ENCODE assay signal across 20 cellular contexts in genomic region chr3:195777975-195778374, GRCh38. TPM values are rescaled to one million over a fixed set of nuclear protein-coding genes. Genes with fewer than 3 reads are reported as not detected.
DNase-seq lines count a peak whose midpoint lies in the region; ATAC-seq and TF ChIP-seq lines count a peak whose summit lies in the region.
"Had no signal": no experiment of that assay in that cellular context is flagged by ENCODE, and none has a peak within 500 bp of the region (broad histone marks: within the 10 kb centered on the region; RNA-seq: fewer than 3 reads in every experiment).

No MANE protein-coding gene starts in this region.

- H3K27me3 ChIP-seq in mucosa of rectum (ENCODE audit: control insufficient read depth in 2 of 2, insufficient read depth in 2 of 2, low read length in 2 of 2), result no peaks in the 10 kb centered on the region
- no peaks in the 10 kb centered on the region for H3K27me3 ChIP-seq in aorta (ENCODE audit: control insufficient read depth in 1 of 2, insufficient read depth in 2 of 2, low read length in 1 of 2)
- H3K27me3 ChIP-seq: MG63 had no signal

- no peak overlapping the region for H3K4me3 Mint-ChIP-seq in activated naive CD8-positive, alpha-beta T cell treated with anti-CD3 and anti-CD28 coated beads for 36 hours
- no peak overlapping the region for H3K4me3 Mint-ChIP-seq in activated naive CD8-positive, alpha-beta T cell treated with anti-CD3 and anti-CD28 coated beads, Interleukin-2, amount 50 U/mL, for 24 hours
- no peak overlapping the region for H3K4me3 Mint-ChIP-seq in activated T-helper 17 cell treated with anti-CD3 and anti-CD28 coated beads, Interleukin-2, amount 50 U/mL, for 72 hours
- H3K4me3 Mint-ChIP-seq: CD14-positive monocyte had no signal

- H3K36me3 Mint-ChIP-seq in activated naive CD8-positive, alpha-beta T cell treated with anti-CD3 and anti-CD28 coated beads for 36 hours, result peaks cover 28% of the 10 kb centered on the region
- H3K36me3 Mint-ChIP-seq in activated naive CD8-positive, alpha-beta T cell treated with anti-CD3 and anti-CD28 coated beads, Interleukin-2, amount 50 U/mL, for 24 hours (ENCODE audit: low read depth), result peaks cover 11% of the 10 kb centered on the region
- H3K36me3 Mint-ChIP-seq in activated T-helper 17 cell treated with anti-CD3 and anti-CD28 coated beads, Interleukin-2, amount 50 U/mL, for 72 hours (ENCODE audit: low read depth), result no peaks in the 10 kb centered on the region
- H3K36me3 Mint-ChIP-seq: CD14-positive monocyte had no signal

- CTCF ChIA-PET in GM10248 (lab: Yijun Ruan, JAX), result no interaction called here

- peaks cover 0 to 2% of the 10 kb centered on the region in 2 donors for H3K9me3 ChIP-seq in mucosa of rectum (ENCODE audit: control insufficient read depth in 2 of 2, low read length in 2 of 2)
- no peaks in the 10 kb centered on the region for H3K9me3 ChIP-seq in aorta (ENCODE audit: control insufficient read depth, low read length)
- H3K9me3 ChIP-seq: MG63 had no signal

- peaks cover 35 to 49% of the 10 kb centered on the region in 2 donors for H3K36me3 ChIP-seq in mucosa of rectum (ENCODE audit: control insufficient read depth in 2 of 2, insufficient read depth in 2 of 2, low read length in 2 of 2)
- no peaks in the 10 kb centered on the region for H3K36me3 ChIP-seq in aorta (ENCODE audit: control insufficient read depth in 1 of 2, insufficient read depth in 2 of 2, low read length in 1 of 2)
- H3K36me3 ChIP-seq: MG63 had no signal

- H3K9ac ChIP-seq in mucosa of rectum (ENCODE audit: low read depth in 1 of 2, low read length in 2 of 2), result no peak overlapping the region

- no peak for ATAC-seq in activated naive CD8-positive, alpha-beta T cell treated with anti-CD3 and anti-CD28 coated beads, Interleukin-2, amount 50 U/mL, for 24 hours
- no peak for ATAC-seq in activated T-helper 17 cell treated with anti-CD3 and anti-CD28 coated beads, Interleukin-2, amount 50 U/mL, for 72 hours (replicated peaks)
- ATAC-seq in aorta (ENCODE audit: low FRiP score) (no peak), sciatic nerve (no peak)
- ATAC-seq: PC-3 had no signal

- 81 to 82% methylated on average over 11 of the region's 11 CpGs for WGBS in aorta, 2 donors

- no peaks in the 10 kb centered on the region for H3K4me1 ChIP-seq in mucosa of rectum (ENCODE audit: control insufficient read depth in 2 of 2, insufficient read depth in 2 of 2, low read length in 2 of 2)
- H3K4me1 ChIP-seq in aorta (ENCODE audit: control insufficient read depth in 1 of 2, insufficient read depth in 2 of 2, low read length in 2 of 2), result no peaks in the 10 kb centered on the region

- H3K4me3 ChIP-seq in mucosa of rectum (ENCODE audit: low read length in 2 of 2) (no peak overlapping the region), aorta (ENCODE audit: low read length in 2 of 2) (no peak overlapping the region)
- H3K4me3 ChIP-seq: MG63 had no signal

- no peaks in the 10 kb centered on the region for H3K27me3 Mint-ChIP-seq in activated naive CD8-positive, alpha-beta T cell treated with anti-CD3 and anti-CD28 coated beads for 36 hours
- no peaks in the 10 kb centered on the region for H3K27me3 Mint-ChIP-seq in activated naive CD8-positive, alpha-beta T cell treated with anti-CD3 and anti-CD28 coated beads, Interleukin-2, amount 50 U/mL, for 24 hours
- no peaks in the 10 kb centered on the region for H3K27me3 Mint-ChIP-seq in activated T-helper 17 cell treated with anti-CD3 and anti-CD28 coated beads, Interleukin-2, amount 50 U/mL, for 72 hours

- POLR2A ChIA-PET in GM10248 (lab: Yijun Ruan, JAX), result no interaction called here

- H3K4me1 Mint-ChIP-seq in activated naive CD8-positive, alpha-beta T cell treated with anti-CD3 and anti-CD28 coated beads for 36 hours, result peaks cover 4% of the 10 kb centered on the region
- H3K4me1 Mint-ChIP-seq in activated naive CD8-positive, alpha-beta T cell treated with anti-CD3 and anti-CD28 coated beads, Interleukin-2, amount 50 U/mL, for 24 hours, result peaks cover 15% of the 10 kb centered on the region
- peaks cover 36% of the 10 kb centered on the region for H3K4me1 Mint-ChIP-seq in activated T-helper 17 cell treated with anti-CD3 and anti-CD28 coated beads, Interleukin-2, amount 50 U/mL, for 72 hours
- H3K4me1 Mint-ChIP-seq: CD14-positive monocyte had no signal

- no peak for TF ChIP-seq CTCF in GM10248 (IDR thresholded peaks at IDR 0.05; ENCODE audit: control extremely low read depth, extremely low read depth, low read depth, missing control alignments)

- peaks cover 37% of the 10 kb centered on the region for H3K9me3 Mint-ChIP-seq in activated naive CD8-positive, alpha-beta T cell treated with anti-CD3 and anti-CD28 coated beads for 36 hours
- H3K9me3 Mint-ChIP-seq in activated naive CD8-positive, alpha-beta T cell treated with anti-CD3 and anti-CD28 coated beads, Interleukin-2, amount 50 U/mL, for 24 hours, result peaks cover 24% of the 10 kb centered on the region
- H3K9me3 Mint-ChIP-seq in activated T-helper 17 cell treated with anti-CD3 and anti-CD28 coated beads, Interleukin-2, amount 50 U/mL, for 72 hours, result peaks cover 38% of the 10 kb centered on the region

- peak overlapping the region; percentile 38 for H3K27ac Mint-ChIP-seq in activated naive CD8-positive, alpha-beta T cell treated with anti-CD3 and anti-CD28 coated beads for 36 hours
- no peak overlapping the region for H3K27ac Mint-ChIP-seq in activated naive CD8-positive, alpha-beta T cell treated with anti-CD3 and anti-CD28 coated beads, Interleukin-2, amount 50 U/mL, for 24 hours
- H3K27ac Mint-ChIP-seq in activated T-helper 17 cell treated with anti-CD3 and anti-CD28 coated beads, Interleukin-2, amount 50 U/mL, for 72 hours, result peak overlapping the region; percentile 88

- intact Hi-C loops in aorta (cut with DNase I), result no loop called here
- intact Hi-C loops in sciatic nerve (cut with DNase I), result no loop called here

- DNase-seq in activated naive CD8-positive, alpha-beta T cell treated with anti-CD3 and anti-CD28 coated beads for 36 hours, result no peak
- DNase-seq in activated naive CD8-positive, alpha-beta T cell treated with anti-CD3 and anti-CD28 coated beads, Interleukin-2, amount 50 U/mL, for 24 hours, result no peak
- peak; percentile 37 to 44 for DNase-seq in aorta
- DNase-seq in sciatic nerve (ENCODE audit: low spot score), result no peak
- DNase-seq in GM10248 (ENCODE audit: extremely low spot score), result no peak
- DNase-seq: AML-193, COR-L47, H7, Karpas-422, MG63, NCI-H1092, NCI-H2081 treated with DMSO at 0.1 percent for 48 hours, NCI-H510A treated with DMSO at 0.1 percent for 48 hours, NCI-H82, PC-3 had no signal

- H3K27ac ChIP-seq in mucosa of rectum (ENCODE audit: low read depth in 2 of 2, low read length in 2 of 2) (peak overlapping the region; percentile 6 to 38), aorta (ENCODE audit: low read depth in 1 of 2, low read length in 2 of 2) (no peak overlapping the region)
- H3K27ac ChIP-seq: RWPE1 had no signal

RNA-seq across cellular contexts. Expression of gene MUC4, which starts 33.8 kb away (rescaled TPM):
- total RNA-seq in activated naive CD8-positive, alpha-beta T cell treated with anti-CD3 and anti-CD28 coated beads for 36 hours, result under 1 TPM; 0.08 to 0.14 TPM
- 1 to 10 TPM; 2.4 to 3.1 TPM for total RNA-seq in activated T-helper 17 cell treated with anti-CD3 and anti-CD28 coated beads, Interleukin-2, amount 50 U/mL, for 72 hours
- total RNA-seq in aorta (under 1 TPM in 1 of 2 donors, not detected in 1; 0.06 TPM), sciatic nerve (0.31 TPM)
- polyA plus RNA-seq in aorta, result under 1 TPM; 0.08 to 0.25 TPM
- total RNA-seq: HT-29, PC-3 had no signal
- polyA plus RNA-seq: CD14-positive monocyte had no signal

RNA-seq across cellular contexts. Expression of gene MUC20, which starts 57.2 kb away (rescaled TPM):
- total RNA-seq in activated naive CD8-positive, alpha-beta T cell treated with anti-CD3 and anti-CD28 coated beads for 36 hours, result under 1 TPM; 0.26 to 0.29 TPM
- total RNA-seq in activated T-helper 17 cell treated with anti-CD3 and anti-CD28 coated beads, Interleukin-2, amount 50 U/mL, for 72 hours, result 10 to 100 TPM in 1 of 2 donors, 1 to 10 TPM in 1; 3.8 to 14.4 TPM
- 10 to 100 TPM in 1 of 2 donors, 1 to 10 TPM in 1; 4.5 to 17.8 TPM for total RNA-seq in aorta
- 10 to 100 TPM in 1 of 2 donors, 1 to 10 TPM in 1; 2.9 to 17.7 TPM for polyA plus RNA-seq in aorta
- 28.7 TPM for total RNA-seq in sciatic nerve
- polyA plus RNA-seq: CD14-positive monocyte had no signal

Comparison
In these comparisons a context has a peak if more than half of its experiments do, and no peak if none do; other contexts are left out.
1. DNase-seq: peak in aorta (2 of 2); none in activated naive CD8-positive, alpha-beta T cell treated with anti-CD3 and anti-CD28 coated beads for 36 hours (single experiment), activated naive CD8-positive, alpha-beta T cell treated with anti-CD3 and anti-CD28 coated beads, Interleukin-2, amount 50 U/mL, for 24 hours (single experiment), sciatic nerve (single experiment) and GM10248 (single experiment).
2. H3K27ac ChIP-seq: peak in mucosa of rectum (2 of 2); none in aorta (0 of 2).